ENCODE assay signal across 24 cellular contexts in genomic region chr7:142181211-142181610, GRCh38.
"Had no signal": no experiment of that assay in that cellular context is flagged by ENCODE, and none has a peak within 500 bp of the region (broad histone marks: within the 10 kb centered on the region; RNA-seq: fewer than 3 reads in every experiment).

No MANE protein-coding gene starts in this region.

- H3K27ac Mint-ChIP-seq: T-cell had no signal

- H3K27ac ChIP-seq: RWPE1 had no signal

- H3K9ac ChIP-seq: SK-N-SH had no signal

- H3K4me3 Mint-ChIP-seq: T-cell had no signal

- H3K9me2 ChIP-seq: SK-N-SH had no signal

- H3K4me1 Mint-ChIP-seq: T-cell had no signal

- ATAC-seq: HepG2 had no signal

- H3K9me3 ChIP-seq: SK-N-SH had no signal

- H3K4me2 ChIP-seq: SK-N-SH had no signal

- DNase-seq: IMR-90; Karpas-422; KG1; MM.1S; NCI-H1092 treated with DMSO at 0.1 percent for 48 hours; NCI-H1436; NCI-H1694; NCI-H187 treated with DMSO at 0.1 percent for 48 hours; NCI-H2029 treated with DMSO at 0.1 percent for 48 hours; NCI-H2171; NCI-H226; NCI-H446; NCI-H510A; NCI-H524 treated with DMSO at 0.1 percent for 48 hours; NCI-H69; NCI-H774; NK-92 treated with Interleukin-12 subunit alpha and Interleukin-12 subunit beta, amount 100 ng/mL, for 24 hours; SHP77; SK-N-SH; SW 1271; T-cell had no signal

- H3K9me3 Mint-ChIP-seq: T-cell had no signal

- H3K36me3 Mint-ChIP-seq: T-cell had no signal

- FAIRE-seq: HepG2, RCC 7860 had no signal
